In the genomic region with DNA sequence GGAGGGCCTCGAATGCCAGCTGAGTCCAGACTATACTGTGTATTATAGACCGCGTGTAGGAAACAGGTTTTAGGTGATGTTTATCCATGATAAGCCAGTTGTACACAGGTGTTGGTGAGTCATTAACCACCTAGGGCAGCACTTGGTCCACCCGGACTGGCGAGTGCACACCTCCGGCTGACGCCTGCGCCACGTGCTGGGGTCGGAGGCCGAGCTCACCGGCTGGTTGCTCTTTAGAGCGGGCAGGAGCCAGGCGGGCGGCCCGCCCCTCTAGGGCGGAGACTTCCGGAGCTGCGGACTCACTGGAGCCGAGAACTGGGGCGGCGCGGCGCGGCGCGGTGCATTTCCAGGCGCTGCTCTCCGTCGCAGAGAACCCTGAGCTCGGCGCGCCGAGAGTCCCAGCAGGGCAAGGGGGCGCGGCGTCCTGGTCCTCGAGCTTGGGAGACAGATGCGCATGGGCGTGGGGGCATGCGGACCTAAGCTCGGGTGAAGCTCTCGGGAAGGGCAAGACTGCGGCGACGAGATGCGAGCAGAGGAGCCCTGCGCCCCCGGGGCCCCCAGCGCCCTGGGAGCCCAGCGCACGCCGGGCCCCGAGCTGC, we compare ENCODE assay signal across 1 cellular context.
TF ChIP-seq lines count a peak whose summit lies in the region.

A gene with protein sequence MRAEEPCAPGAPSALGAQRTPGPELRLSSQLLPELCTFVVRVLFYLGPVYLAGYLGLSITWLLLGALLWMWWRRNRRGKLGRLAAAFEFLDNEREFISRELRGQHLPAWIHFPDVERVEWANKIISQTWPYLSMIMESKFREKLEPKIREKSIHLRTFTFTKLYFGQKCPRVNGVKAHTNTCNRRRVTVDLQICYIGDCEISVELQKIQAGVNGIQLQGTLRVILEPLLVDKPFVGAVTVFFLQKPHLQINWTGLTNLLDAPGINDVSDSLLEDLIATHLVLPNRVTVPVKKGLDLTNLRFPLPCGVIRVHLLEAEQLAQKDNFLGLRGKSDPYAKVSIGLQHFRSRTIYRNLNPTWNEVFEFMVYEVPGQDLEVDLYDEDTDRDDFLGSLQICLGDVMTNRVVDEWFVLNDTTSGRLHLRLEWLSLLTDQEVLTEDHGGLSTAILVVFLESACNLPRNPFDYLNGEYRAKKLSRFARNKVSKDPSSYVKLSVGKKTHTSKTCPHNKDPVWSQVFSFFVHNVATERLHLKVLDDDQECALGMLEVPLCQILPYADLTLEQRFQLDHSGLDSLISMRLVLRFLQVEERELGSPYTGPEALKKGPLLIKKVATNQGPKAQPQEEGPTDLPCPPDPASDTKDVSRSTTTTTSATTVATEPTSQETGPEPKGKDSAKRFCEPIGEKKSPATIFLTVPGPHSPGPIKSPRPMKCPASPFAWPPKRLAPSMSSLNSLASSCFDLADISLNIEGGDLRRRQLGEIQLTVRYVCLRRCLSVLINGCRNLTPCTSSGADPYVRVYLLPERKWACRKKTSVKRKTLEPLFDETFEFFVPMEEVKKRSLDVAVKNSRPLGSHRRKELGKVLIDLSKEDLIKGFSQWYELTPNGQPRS (plus strand): TSS at position 341 of the 599 bp plus-strand sequence. CDS start 183 bp downstream, at position 524.

TF ChIP-seq in H1, 55 proteins besides CTCF, POLR2A, EP300 and RAD21 (continued from another document):
- TF ChIP-seq, protein P1, sequence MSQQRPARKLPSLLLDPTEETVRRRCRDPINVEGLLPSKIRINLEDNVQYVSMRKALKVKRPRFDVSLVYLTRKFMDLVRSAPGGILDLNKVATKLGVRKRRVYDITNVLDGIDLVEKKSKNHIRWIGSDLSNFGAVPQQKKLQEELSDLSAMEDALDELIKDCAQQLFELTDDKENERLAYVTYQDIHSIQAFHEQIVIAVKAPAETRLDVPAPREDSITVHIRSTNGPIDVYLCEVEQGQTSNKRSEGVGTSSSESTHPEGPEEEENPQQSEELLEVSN (IDR thresholded peaks at IDR 0.05), result peak; percentile 99
- TF ChIP-seq GABPA (IDR thresholded peaks at IDR 0.05; ENCODE audit: borderline replicate concordance, insufficient read depth, low read length), result no peak
- TF ChIP-seq, protein P2, sequence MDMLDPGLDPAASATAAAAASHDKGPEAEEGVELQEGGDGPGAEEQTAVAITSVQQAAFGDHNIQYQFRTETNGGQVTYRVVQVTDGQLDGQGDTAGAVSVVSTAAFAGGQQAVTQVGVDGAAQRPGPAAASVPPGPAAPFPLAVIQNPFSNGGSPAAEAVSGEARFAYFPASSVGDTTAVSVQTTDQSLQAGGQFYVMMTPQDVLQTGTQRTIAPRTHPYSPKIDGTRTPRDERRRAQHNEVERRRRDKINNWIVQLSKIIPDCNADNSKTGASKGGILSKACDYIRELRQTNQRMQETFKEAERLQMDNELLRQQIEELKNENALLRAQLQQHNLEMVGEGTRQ (IDR thresholded peaks at IDR 0.05; ENCODE audit: low read length), result 0 out of 2 replicates have a peak, but pooled peaks have one; percentile 7
- peak; percentile 44; the same call in 1 of the 2 replicates for TF ChIP-seq RBBP5 (IDR thresholded peaks at IDR 0.05; ENCODE audit: borderline replicate concordance, low read depth, low read length)
- TF ChIP-seq BACH1 (IDR thresholded peaks at IDR 0.05; ENCODE audit: low read length), result no peak
- TF ChIP-seq, protein P3, sequence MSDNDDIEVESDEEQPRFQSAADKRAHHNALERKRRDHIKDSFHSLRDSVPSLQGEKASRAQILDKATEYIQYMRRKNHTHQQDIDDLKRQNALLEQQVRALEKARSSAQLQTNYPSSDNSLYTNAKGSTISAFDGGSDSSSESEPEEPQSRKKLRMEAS (IDR thresholded peaks at IDR 0.05), result peak; percentile 99
- TF ChIP-seq, protein P4, sequence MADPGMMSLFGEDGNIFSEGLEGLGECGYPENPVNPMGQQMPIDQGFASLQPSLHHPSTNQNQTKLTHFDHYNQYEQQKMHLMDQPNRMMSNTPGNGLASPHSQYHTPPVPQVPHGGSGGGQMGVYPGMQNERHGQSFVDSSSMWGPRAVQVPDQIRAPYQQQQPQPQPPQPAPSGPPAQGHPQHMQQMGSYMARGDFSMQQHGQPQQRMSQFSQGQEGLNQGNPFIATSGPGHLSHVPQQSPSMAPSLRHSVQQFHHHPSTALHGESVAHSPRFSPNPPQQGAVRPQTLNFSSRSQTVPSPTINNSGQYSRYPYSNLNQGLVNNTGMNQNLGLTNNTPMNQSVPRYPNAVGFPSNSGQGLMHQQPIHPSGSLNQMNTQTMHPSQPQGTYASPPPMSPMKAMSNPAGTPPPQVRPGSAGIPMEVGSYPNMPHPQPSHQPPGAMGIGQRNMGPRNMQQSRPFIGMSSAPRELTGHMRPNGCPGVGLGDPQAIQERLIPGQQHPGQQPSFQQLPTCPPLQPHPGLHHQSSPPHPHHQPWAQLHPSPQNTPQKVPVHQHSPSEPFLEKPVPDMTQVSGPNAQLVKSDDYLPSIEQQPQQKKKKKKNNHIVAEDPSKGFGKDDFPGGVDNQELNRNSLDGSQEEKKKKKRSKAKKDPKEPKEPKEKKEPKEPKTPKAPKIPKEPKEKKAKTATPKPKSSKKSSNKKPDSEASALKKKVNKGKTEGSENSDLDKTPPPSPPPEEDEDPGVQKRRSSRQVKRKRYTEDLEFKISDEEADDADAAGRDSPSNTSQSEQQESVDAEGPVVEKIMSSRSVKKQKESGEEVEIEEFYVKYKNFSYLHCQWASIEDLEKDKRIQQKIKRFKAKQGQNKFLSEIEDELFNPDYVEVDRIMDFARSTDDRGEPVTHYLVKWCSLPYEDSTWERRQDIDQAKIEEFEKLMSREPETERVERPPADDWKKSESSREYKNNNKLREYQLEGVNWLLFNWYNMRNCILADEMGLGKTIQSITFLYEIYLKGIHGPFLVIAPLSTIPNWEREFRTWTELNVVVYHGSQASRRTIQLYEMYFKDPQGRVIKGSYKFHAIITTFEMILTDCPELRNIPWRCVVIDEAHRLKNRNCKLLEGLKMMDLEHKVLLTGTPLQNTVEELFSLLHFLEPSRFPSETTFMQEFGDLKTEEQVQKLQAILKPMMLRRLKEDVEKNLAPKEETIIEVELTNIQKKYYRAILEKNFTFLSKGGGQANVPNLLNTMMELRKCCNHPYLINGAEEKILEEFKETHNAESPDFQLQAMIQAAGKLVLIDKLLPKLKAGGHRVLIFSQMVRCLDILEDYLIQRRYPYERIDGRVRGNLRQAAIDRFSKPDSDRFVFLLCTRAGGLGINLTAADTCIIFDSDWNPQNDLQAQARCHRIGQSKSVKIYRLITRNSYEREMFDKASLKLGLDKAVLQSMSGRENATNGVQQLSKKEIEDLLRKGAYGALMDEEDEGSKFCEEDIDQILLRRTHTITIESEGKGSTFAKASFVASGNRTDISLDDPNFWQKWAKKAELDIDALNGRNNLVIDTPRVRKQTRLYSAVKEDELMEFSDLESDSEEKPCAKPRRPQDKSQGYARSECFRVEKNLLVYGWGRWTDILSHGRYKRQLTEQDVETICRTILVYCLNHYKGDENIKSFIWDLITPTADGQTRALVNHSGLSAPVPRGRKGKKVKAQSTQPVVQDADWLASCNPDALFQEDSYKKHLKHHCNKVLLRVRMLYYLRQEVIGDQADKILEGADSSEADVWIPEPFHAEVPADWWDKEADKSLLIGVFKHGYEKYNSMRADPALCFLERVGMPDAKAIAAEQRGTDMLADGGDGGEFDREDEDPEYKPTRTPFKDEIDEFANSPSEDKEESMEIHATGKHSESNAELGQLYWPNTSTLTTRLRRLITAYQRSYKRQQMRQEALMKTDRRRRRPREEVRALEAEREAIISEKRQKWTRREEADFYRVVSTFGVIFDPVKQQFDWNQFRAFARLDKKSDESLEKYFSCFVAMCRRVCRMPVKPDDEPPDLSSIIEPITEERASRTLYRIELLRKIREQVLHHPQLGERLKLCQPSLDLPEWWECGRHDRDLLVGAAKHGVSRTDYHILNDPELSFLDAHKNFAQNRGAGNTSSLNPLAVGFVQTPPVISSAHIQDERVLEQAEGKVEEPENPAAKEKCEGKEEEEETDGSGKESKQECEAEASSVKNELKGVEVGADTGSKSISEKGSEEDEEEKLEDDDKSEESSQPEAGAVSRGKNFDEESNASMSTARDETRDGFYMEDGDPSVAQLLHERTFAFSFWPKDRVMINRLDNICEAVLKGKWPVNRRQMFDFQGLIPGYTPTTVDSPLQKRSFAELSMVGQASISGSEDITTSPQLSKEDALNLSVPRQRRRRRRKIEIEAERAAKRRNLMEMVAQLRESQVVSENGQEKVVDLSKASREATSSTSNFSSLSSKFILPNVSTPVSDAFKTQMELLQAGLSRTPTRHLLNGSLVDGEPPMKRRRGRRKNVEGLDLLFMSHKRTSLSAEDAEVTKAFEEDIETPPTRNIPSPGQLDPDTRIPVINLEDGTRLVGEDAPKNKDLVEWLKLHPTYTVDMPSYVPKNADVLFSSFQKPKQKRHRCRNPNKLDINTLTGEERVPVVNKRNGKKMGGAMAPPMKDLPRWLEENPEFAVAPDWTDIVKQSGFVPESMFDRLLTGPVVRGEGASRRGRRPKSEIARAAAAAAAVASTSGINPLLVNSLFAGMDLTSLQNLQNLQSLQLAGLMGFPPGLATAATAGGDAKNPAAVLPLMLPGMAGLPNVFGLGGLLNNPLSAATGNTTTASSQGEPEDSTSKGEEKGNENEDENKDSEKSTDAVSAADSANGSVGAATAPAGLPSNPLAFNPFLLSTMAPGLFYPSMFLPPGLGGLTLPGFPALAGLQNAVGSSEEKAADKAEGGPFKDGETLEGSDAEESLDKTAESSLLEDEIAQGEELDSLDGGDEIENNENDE (IDR thresholded peaks at IDR 0.05; ENCODE audit: insufficient replicate concordance, low read length), result no peak
- peak; percentile 41; the same call in 1 of the 2 replicates for TF ChIP-seq TAF1 (IDR thresholded peaks at IDR 0.05; ENCODE audit: low read depth, low read length)
- TF ChIP-seq CREB1 (IDR thresholded peaks at IDR 0.05), result no peak
- no peak for TF ChIP-seq SP1 (IDR thresholded peaks at IDR 0.05; ENCODE audit: low read depth, low read length)
TF ChIP-seq in H1: peak in this region for 5.
